ENCODE assay signal across 8 cellular contexts in the genomic region with DNA sequence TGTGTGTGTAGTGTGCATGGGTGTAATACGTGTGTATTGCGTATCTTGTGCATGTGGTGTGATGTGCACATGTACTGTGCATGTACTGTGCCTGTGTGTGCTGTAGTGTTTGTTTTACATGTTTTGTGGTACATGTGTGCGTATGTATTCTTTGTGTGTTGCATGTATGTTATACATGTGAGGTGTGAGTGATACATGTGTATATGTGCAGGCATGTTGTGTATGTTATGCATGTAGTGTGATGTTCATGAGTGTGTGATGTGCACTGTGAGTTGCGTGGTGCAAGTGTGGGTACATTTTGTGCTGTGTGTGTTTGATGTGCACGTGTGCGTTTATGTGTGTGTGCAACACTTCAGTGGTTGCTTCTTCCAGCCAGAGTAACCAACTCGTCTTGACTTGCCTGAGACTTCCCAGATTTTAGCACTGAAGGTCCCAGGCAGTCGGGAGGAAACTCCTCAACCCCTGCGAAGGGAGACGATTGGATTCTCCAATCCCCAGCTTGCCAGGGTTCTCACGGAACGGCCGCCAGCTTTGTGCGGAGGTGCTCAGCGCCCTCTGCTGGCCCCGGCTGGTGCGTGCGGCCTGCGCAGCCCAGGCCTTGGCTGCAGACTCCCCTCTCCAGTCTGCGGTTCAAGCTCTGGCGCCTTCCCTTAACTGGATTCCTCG. TPM values are rescaled to one million over a fixed set of nuclear protein-coding genes. Genes with fewer than 3 reads are reported as not detected.
DNase-seq lines count a peak whose midpoint lies in the region; ATAC-seq and TF ChIP-seq lines count a peak whose summit lies in the region.

No MANE protein-coding gene starts in this region.

- 41 to 53% methylated on average over 10 to 11 of the region's 22 CpGs for WGBS in thyroid gland, 2 donors

- no peak overlapping the region for H2AFZ ChIP-seq in Karpas-422 (ENCODE audit: low read length)

- no peaks in the 10 kb centered on the region for H3K36me3 Mint-ChIP-seq in osteocyte (ENCODE audit: unreplicated experiment)

- H3K4me2 ChIP-seq in Karpas-422 (ENCODE audit: low read depth, low read length, poor library complexity, severe bottlenecking) = no peak overlapping the region

- CTCF ChIA-PET in AG04450 (lab: Charles Lee) = interaction anchor here (0.6 to 8.3 kb wide), 38 partner anchors 10 to 464 kb away, joined by 3 to 119 read pairs (median 4); no protein-coding TSS in a partner anchor

- H3K27me3 ChIP-seq in AG04450 (ENCODE audit: control insufficient read depth, insufficient read depth, low read length) (no peaks in the 10 kb centered on the region), Karpas-422 (ENCODE audit: low read length) (no peaks in the 10 kb centered on the region), thyroid gland (no peaks in the 10 kb centered on the region)

- H3K9me2 ChIP-seq in Karpas-422 (replicated peaks; ENCODE audit: insufficient read depth, low read length) = no peaks in the 10 kb centered on the region

- H3K4me1 ChIP-seq in Karpas-422 (ENCODE audit: low read length) = no peaks in the 10 kb centered on the region; the same call in 1 of the 2 replicates
- peaks cover 4 to 16% of the 10 kb centered on the region in 2 donors for H3K4me1 ChIP-seq in thyroid gland

- no peak overlapping the region for H3K9ac ChIP-seq in Karpas-422 (ENCODE audit: low read length)

- DNase-seq in AG04450 (ENCODE audit: low read depth, low spot score) (peak; percentile 76), Karpas-422 (peak; percentile 88), fibroblast of the conjunctiva (ENCODE audit: low read depth) (peak; percentile 74), osteocyte (ENCODE audit: extremely low spot score, unreplicated experiment) (peak; percentile 93), thyroid gland (peak; percentile 74 to 81)
- peak; percentile 66 for DNase-seq in activated T-cell treated with anti-CD3 and anti-CD28 coated beads, Interleukin-2, amount 50 U/mL, for 1 hour

- intact Hi-C loops in thyroid gland (cut with DNase I) = loop anchor here (2.0 to 10.0 kb wide), 2 partner anchors 129 to 363 kb away; no protein-coding TSS in a partner anchor

- no peaks in the 10 kb centered on the region for H3K9me3 Mint-ChIP-seq in osteocyte (ENCODE audit: unreplicated experiment)

- ATAC-seq in GM19463 (IDR thresholded peaks at IDR 0.05; ENCODE audit: unreplicated experiment) (peak; percentile 81), HG02938 (IDR thresholded peaks at IDR 0.05; ENCODE audit: unreplicated experiment) (no peak)

- H4K20me1 ChIP-seq in Karpas-422 (ENCODE audit: insufficient read depth, low read depth, low read length) = no peaks in the 10 kb centered on the region

- no peak overlapping the region for H3K27ac Mint-ChIP-seq in osteocyte (ENCODE audit: unreplicated experiment)

- no peaks in the 10 kb centered on the region for H3K36me3 ChIP-seq in Karpas-422 (ENCODE audit: insufficient read depth, low read length)
- no peaks in the 10 kb centered on the region for H3K36me3 ChIP-seq in thyroid gland

- peaks cover 29% of the 10 kb centered on the region for H3K4me1 Mint-ChIP-seq in osteocyte (ENCODE audit: unreplicated experiment)

- peaks cover 2% of the 10 kb centered on the region for H3K27me3 Mint-ChIP-seq in osteocyte (ENCODE audit: unreplicated experiment)

- H3K4me3 ChIP-seq in AG04450 (ENCODE audit: low read depth, low read length) (peak overlapping the region; percentile 57), Karpas-422 (ENCODE audit: low read length) (no peak overlapping the region), thyroid gland (replicated peaks in 1 of 3) (peak overlapping the region in 1 of 3 donors; percentile 27)

- H3K4me3 Mint-ChIP-seq in osteocyte (ENCODE audit: unreplicated experiment) = peak overlapping the region; percentile 20

- H3K27ac ChIP-seq in AG04450 (ENCODE audit: low read depth, low read length) (no peak overlapping the region), Karpas-422 (ENCODE audit: low read length) (no peak overlapping the region), thyroid gland (peak overlapping the region in 1 of 3 donors; percentile 30)

- POLR2A ChIA-PET in AG04450 (lab: Yijun Ruan, JAX) = interaction anchor here (0.6 to 1.6 kb wide), 8 partner anchors 25 to 428 kb away, joined by 3 to 14 read pairs (median 4); no protein-coding TSS in a partner anchor

- H3K9me3 ChIP-seq in AG04450 (ENCODE audit: control insufficient read depth, insufficient read depth, low read length) (no peaks in the 10 kb centered on the region), Karpas-422 (ENCODE audit: low read length) (no peaks in the 10 kb centered on the region), thyroid gland (no peaks in the 10 kb centered on the region)

- TF ChIP-seq CTCF in AG04450 (IDR thresholded peaks at IDR 0.05; ENCODE audit: low read depth, low read length) = peak; percentile 98
- TF ChIP-seq CTCF in osteocyte (IDR thresholded peaks at IDR 0.05) = peak; percentile 98
- TF ChIP-seq CTCF in thyroid gland (IDR thresholded peaks at IDR 0.05) = peak; percentile 75 to 96 (median 92)

- TF ChIP-seq POLR2A in thyroid gland (IDR thresholded peaks at IDR 0.05) = peak in 1 of 2 donors; percentile 10

- H3K79me2 ChIP-seq in Karpas-422 (ENCODE audit: low read length) = no peaks in the 10 kb centered on the region

RNA-seq across cellular contexts. Expression of gene GALNT15, which starts 3.6 kb away (rescaled TPM):
- 23.0 and 27.9 TPM in 2 replicates for polyA plus RNA-seq in AG04450 (2011; rRNA removed)
- 43.3 and 59.2 TPM in 2 replicates for polyA minus RNA-seq in AG04450 (2011; rRNA and poly(A)+ RNA removed)
- total RNA-seq in Karpas-422 (2014; rRNA removed; shearing (Covaris generic); ENCODE audit: low replicate concordance) = not detected in 2 replicates
- total RNA-seq in osteocyte = 0.56 and 1.2 TPM in 2 replicates
- total RNA-seq in thyroid gland = 100 to 1,000 TPM in 1 of 4 donors, 10 to 100 TPM in 3; 21.3 to 226 (median 49.4) TPM
